ENCODE assay signal across 16 cellular contexts in the genomic region with DNA sequence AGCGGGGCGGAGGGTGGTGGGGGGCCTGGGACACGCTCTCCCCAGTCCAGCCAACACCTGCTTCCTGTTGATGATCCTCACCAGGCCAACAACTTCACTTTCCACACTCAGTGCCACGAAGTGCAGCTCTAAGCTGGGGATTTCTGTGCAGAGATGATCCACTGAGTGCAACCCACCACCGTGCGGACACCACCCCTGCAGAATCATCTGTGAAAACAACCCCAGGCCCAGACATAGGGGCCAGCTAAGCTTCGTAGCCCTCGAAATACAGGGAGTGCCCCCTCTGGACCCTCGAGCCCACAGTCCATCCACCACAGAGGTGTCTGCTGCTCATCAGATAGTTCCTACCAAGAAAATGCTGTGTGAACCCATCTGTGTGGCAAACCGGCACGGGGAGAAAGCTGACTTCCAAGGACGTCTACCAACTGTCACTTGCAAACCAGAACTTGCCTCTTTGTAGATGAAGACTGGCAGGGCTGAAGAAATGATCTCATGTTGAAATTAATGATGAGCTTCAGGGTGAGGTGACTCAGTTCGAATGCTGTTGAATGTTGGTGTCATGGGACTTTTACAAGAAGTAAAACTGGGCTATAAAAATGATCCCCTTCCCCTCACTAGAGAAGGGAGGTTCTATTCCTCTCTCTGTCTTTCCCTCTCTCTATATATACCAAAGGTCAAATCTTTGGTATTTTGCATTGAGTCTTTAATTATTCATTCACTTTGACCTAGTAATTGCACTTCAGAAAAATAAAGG.
DNase-seq lines count a peak whose midpoint lies in the region; ATAC-seq, FAIRE-seq and TF ChIP-seq lines count a peak whose summit lies in the region.
"Had no signal": no experiment of that assay in that cellular context is flagged by ENCODE, and none has a peak within 500 bp of the region (broad histone marks: within the 10 kb centered on the region; RNA-seq: fewer than 3 reads in every experiment).

No MANE protein-coding gene starts in this region.

- no peak for FAIRE-seq in kidney (lab: Jason Lieb, UNC)
- FAIRE-seq: H54 had no signal

- H3K4me3 ChIP-seq in kidney (ENCODE audit: low read length in 2 of 2), result no peak overlapping the region
- H3K4me3 ChIP-seq: esophagus squamous epithelium had no signal

- H3K9me3 Mint-ChIP-seq in natural killer cell, result no peaks in the 10 kb centered on the region
- no peaks in the 10 kb centered on the region for H3K9me3 Mint-ChIP-seq in natural killer cell treated with Interleukin-12 subunit alpha and Interleukin-12 subunit beta and Interleukin-15 and Interleukin-18, amount 100 ng/mL, for 72 hours
- peaks cover 14% of the 10 kb centered on the region for H3K9me3 Mint-ChIP-seq in chondrocyte (ENCODE audit: low read depth)

- H3K4me3 Mint-ChIP-seq in natural killer cell (no peak overlapping the region), chondrocyte (ENCODE audit: unreplicated experiment) (no peak overlapping the region)
- no peak overlapping the region for H3K4me3 Mint-ChIP-seq in natural killer cell treated with Interleukin-12 subunit alpha and Interleukin-12 subunit beta and Interleukin-15 and Interleukin-18, amount 100 ng/mL, for 72 hours
- H3K4me3 Mint-ChIP-seq: activated CD8-positive, alpha-beta T cell treated with anti-CD3 and anti-CD28 coated beads, Interleukin-2, amount 10 ng/mL, durations not matched to agents 7 days and 5 days; neural crest cell had no signal

- no peak overlapping the region for H3K9ac ChIP-seq in kidney (ENCODE audit: low read length in 2 of 2)

- no peaks in the 10 kb centered on the region for H3K4me1 Mint-ChIP-seq in natural killer cell
- H3K4me1 Mint-ChIP-seq in natural killer cell treated with Interleukin-12 subunit alpha and Interleukin-12 subunit beta and Interleukin-15 and Interleukin-18, amount 100 ng/mL, for 72 hours (ENCODE audit: low read depth in 2 of 2), result no peaks in the 10 kb centered on the region
- H3K4me1 Mint-ChIP-seq in chondrocyte (ENCODE audit: low read depth), result peaks cover 6% of the 10 kb centered on the region
- H3K4me1 Mint-ChIP-seq: neural crest cell had no signal

- TF ChIP-seq CTCF in natural killer cell (IDR thresholded peaks at IDR 0.05), result no peak
- TF ChIP-seq CTCF in chondrocyte (IDR thresholded peaks at IDR 0.05), result no peak
- TF ChIP-seq CTCF in kidney (IDR thresholded peaks at IDR 0.05; ENCODE audit: borderline replicate concordance, extremely low read depth, insufficient read depth), result no peak

- H3K36me3 Mint-ChIP-seq in natural killer cell (no peaks in the 10 kb centered on the region), chondrocyte (ENCODE audit: low read depth) (no peaks in the 10 kb centered on the region)
- H3K36me3 Mint-ChIP-seq in natural killer cell treated with Interleukin-12 subunit alpha and Interleukin-12 subunit beta and Interleukin-15 and Interleukin-18, amount 100 ng/mL, for 72 hours, result no peaks in the 10 kb centered on the region

- H3K4me1 ChIP-seq in kidney (ENCODE audit: control insufficient read depth in 1 of 2, insufficient read depth in 1 of 2, low read depth in 1 of 2, low read length in 2 of 2), result no peaks in the 10 kb centered on the region

- peaks cover 0 to 9% of the 10 kb centered on the region in 2 donors for H3K9me3 ChIP-seq in kidney (ENCODE audit: control insufficient read depth in 1 of 2, low read length in 2 of 2)
- H3K9me3 ChIP-seq: esophagus squamous epithelium had no signal

- no peak overlapping the region for H3K27ac Mint-ChIP-seq in natural killer cell
- no peak overlapping the region for H3K27ac Mint-ChIP-seq in natural killer cell treated with Interleukin-12 subunit alpha and Interleukin-12 subunit beta and Interleukin-15 and Interleukin-18, amount 100 ng/mL, for 72 hours
- no peak overlapping the region for H3K27ac Mint-ChIP-seq in chondrocyte (ENCODE audit: unreplicated experiment)
- H3K27ac Mint-ChIP-seq: activated CD8-positive, alpha-beta T cell treated with anti-CD3 and anti-CD28 coated beads, Interleukin-2, amount 10 ng/mL, durations not matched to agents 7 days and 5 days had no signal

- DNase-seq in natural killer cell (peak; percentile 4), chondrocyte (ENCODE audit: low spot score) (peak; percentile 37), lung microvascular endothelial cell (ENCODE audit: low read depth in 2 of 2) (peak; percentile 61 to 64), kidney (no peak), NCI-H82 (lab: John Stamatoyannopoulos, UW) (no peak)
- no peak for DNase-seq in natural killer cell treated with Interleukin-12 subunit alpha and Interleukin-12 subunit beta and Interleukin-15 and Interleukin-18, amount 100 ng/mL, for 72 hours (ENCODE audit: low spot score)
- DNase-seq: activated CD8-positive, alpha-beta T cell treated with anti-CD3 and anti-CD28 coated beads, Interleukin-2, amount 10 ng/mL, durations not matched to agents 7 days and 5 days; AML-193; cortex of kidney; EL; esophagus squamous epithelium; NCI-H345 had no signal

- intact Hi-C loops in natural killer cell (cut with micrococcal nuclease) (no loop called here), kidney (cut with DNase I) (no loop called here)

- H3K27me3 Mint-ChIP-seq in natural killer cell (ENCODE audit: low read depth in 2 of 2) (peaks cover 0 to 1% of the 10 kb centered on the region in 2 donors), chondrocyte (ENCODE audit: low read depth) (peaks cover 2% of the 10 kb centered on the region)
- peaks cover 2 to 13% of the 10 kb centered on the region in 2 donors for H3K27me3 Mint-ChIP-seq in natural killer cell treated with Interleukin-12 subunit alpha and Interleukin-12 subunit beta and Interleukin-15 and Interleukin-18, amount 100 ng/mL, for 72 hours

- no peaks in the 10 kb centered on the region for H3K36me3 ChIP-seq in kidney (ENCODE audit: control insufficient read depth in 1 of 2, insufficient read depth in 2 of 2, low read length in 2 of 2)
- H3K36me3 ChIP-seq: esophagus squamous epithelium had no signal

- H3K27ac ChIP-seq in kidney (ENCODE audit: low read depth in 2 of 2, low read length in 2 of 2), result no peak overlapping the region
- H3K27ac ChIP-seq: esophagus squamous epithelium, VCaP had no signal

- ATAC-seq in natural killer cell, result no peak
- no peak for ATAC-seq in natural killer cell treated with Interleukin-12 subunit alpha and Interleukin-12 subunit beta and Interleukin-15 and Interleukin-18, amount 100 ng/mL, for 72 hours
- ATAC-seq in HG03520 (IDR thresholded peaks at IDR 0.05; ENCODE audit: unreplicated experiment), result no peak
- ATAC-seq: activated CD8-positive, alpha-beta T cell treated with anti-CD3 and anti-CD28 coated beads, Interleukin-2, amount 10 ng/mL, durations not matched to agents 7 days and 5 days had no signal

Comparison
In these comparisons a context has a peak if more than half of its experiments do, and no peak if none do; other contexts are left out.
1. DNase-seq: peak in natural killer cell (single experiment), chondrocyte (single experiment) and lung microvascular endothelial cell (2 of 2); none in natural killer cell treated with Interleukin-12 subunit alpha and Interleukin-12 subunit beta and Interleukin-15 and Interleukin-18, amount 100 ng/mL, for 72 hours (single experiment), kidney (single experiment) and NCI-H82 (single experiment).